Comparison of ENCODE assay signal across 19 cellular contexts in the genomic region with DNA sequence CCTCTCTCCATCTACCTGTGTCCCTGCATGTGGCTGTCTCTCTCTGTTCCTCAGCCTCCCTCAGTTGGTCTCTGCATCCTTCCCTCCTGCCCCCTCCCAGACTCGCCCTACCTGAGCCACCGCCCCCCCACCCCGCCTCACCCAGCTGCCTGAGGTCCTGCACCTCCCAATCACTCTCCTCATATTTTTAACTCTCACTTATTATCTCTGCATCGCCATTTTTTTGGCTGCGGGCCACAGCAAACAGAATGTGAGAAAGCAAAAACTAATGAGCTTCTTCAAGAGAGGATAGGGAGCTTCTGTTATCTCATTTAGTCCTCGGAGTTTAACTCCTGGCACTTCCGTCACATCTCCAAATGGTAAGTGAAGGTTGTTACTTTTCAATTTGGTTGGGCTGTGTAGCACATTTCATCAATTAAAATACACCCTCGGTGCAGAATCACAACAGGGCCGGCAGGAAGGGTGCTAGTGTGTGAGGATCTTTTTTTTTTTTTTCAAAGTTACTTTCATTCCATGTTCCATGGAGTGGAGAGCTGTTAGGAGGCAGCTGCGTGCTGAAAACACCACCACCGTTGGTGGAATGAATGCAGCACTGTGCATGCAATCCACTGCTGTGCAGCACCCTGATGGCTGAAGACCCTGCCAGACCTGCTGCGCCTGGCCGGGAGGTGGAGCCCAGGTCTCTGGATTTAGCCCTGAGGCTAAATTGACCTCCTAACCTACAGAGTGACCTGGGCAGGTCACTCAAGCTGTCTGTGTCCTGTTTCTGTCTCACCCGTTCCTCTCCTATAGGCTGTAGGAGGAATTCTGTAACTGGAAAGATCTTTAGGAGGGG.
A peak's percentile ranks its signal among the peaks of the same experiment; 100 is the strongest.
DNase-seq lines count a peak whose midpoint lies in the region; ATAC-seq and TF ChIP-seq lines count a peak whose summit lies in the region.
"Had no signal": no experiment of that assay in that cellular context is flagged by ENCODE, and none has a peak within 500 bp of the region (broad histone marks: within the 10 kb centered on the region; RNA-seq: fewer than 3 reads in every experiment).

No MANE protein-coding gene starts in this region.

- TF ChIP-seq CTCF in heart left ventricle (IDR thresholded peaks at IDR 0.05), result no peak
- TF ChIP-seq CTCF in stomach (IDR thresholded peaks at IDR 0.05), result no peak

- TF ChIP-seq EP300 in stomach (IDR thresholded peaks at IDR 0.05), result no peak

- H3K27me3 ChIP-seq in heart left ventricle (no peaks in the 10 kb centered on the region), stomach (no peaks in the 10 kb centered on the region)
- H3K27me3 ChIP-seq: uterus had no signal

- no peaks in the 10 kb centered on the region for H3K9me3 ChIP-seq in heart left ventricle
- no peaks in the 10 kb centered on the region for H3K9me3 ChIP-seq in stomach
- H3K9me3 ChIP-seq: uterus had no signal

- ATAC-seq in heart left ventricle (peak in 3 of 4 donors; percentile 31 to 54 (median 44)), HG02870 (IDR thresholded peaks at IDR 0.05; ENCODE audit: unreplicated experiment) (no peak)
- ATAC-seq: CD8-positive, alpha-beta T cell; esophagus mucosa; SK-N-SH treated with all-trans-retinoic acid at 6 μM for 48 hours had no signal

- H3K4me1 ChIP-seq in heart left ventricle, result peaks cover 0 to 39% (median 23%) of the 10 kb centered on the region in 12 donors
- H3K4me1 ChIP-seq in stomach, result peaks cover 13 to 37% (median 24%) of the 10 kb centered on the region in 4 donors
- H3K4me1 ChIP-seq: uterus had no signal

- WGBS in heart left ventricle, 4 donors, result 33 to 46% (median 38%) methylated on average over 14 of the region's 14 CpGs
- whole genome bisulfite sequencing in stomach, 5 donors, result 41 to 47% (median 45%) methylated on average over 14 of the region's 14 CpGs

- H3K4me3 ChIP-seq in heart left ventricle (peak overlapping the region in 5 of 12 donors; percentile 3 to 34 (median 19)), stomach (no peak overlapping the region)
- H3K4me3 ChIP-seq: GM23248, uterus had no signal

- DNase-seq in NCI-H1417 (lab: John Stamatoyannopoulos, UW) (peak in 2 of 3 experiments; percentile 32 to 70), NCI-H1417 treated with DMSO at 0.1 percent for 48 hours (lab: John Stamatoyannopoulos, UW) (no peak), NCI-H748 treated with DMSO at 0.1 percent for 48 hours (lab: John Stamatoyannopoulos, UW) (peak; percentile 65), heart left ventricle (peak in 1 of 5 donors; percentile 32), stomach (no peak), NCI-H1930 (lab: John Stamatoyannopoulos, UW) (no peak), OCI-M2 (lab: John Stamatoyannopoulos, UW; ENCODE audit: unreplicated experiment) (no peak)
- DNase-seq: activated CD8-positive, alpha-beta memory T cell treated with anti-CD3 and anti-CD28 coated beads for 24 hours; CD8-positive, alpha-beta T cell; GM23248; hippocampal formation; IMR-90; retina; stimulated activated CD4-positive, alpha-beta T cell treated with anti-CD3 and anti-CD28 coated beads, Interleukin-4, amount 100 ng/mL, for 24 hours; uterus had no signal

- no peak for TF ChIP-seq POLR2A in heart left ventricle (IDR thresholded peaks at IDR 0.05)
- TF ChIP-seq POLR2A in stomach (IDR thresholded peaks at IDR 0.05), result no peak

- H3K27ac ChIP-seq in heart left ventricle (peak overlapping the region in 3 of 12 donors; percentile 2 to 34 (median 34)), stomach (peak overlapping the region in 4 of 5 donors; percentile 72 to 87 (median 80))
- H3K27ac ChIP-seq: GM23248, uterus, VCaP had no signal

- H3K36me3 ChIP-seq in heart left ventricle, result no peaks in the 10 kb centered on the region
- no peaks in the 10 kb centered on the region for H3K36me3 ChIP-seq in stomach
- H3K36me3 ChIP-seq: uterus had no signal

- intact Hi-C loops in heart left ventricle (cut with DNase I) (no loop called here), stomach (cut with DNase I; ENCODE audit: low total_unique reads) (no loop called here)

Comparison
In these comparisons a context has a peak if more than half of its experiments do, and no peak if none do; other contexts are left out.
1. DNase-seq: peak in NCI-H1417 (2 of 3) and NCI-H748 treated with DMSO at 0.1 percent for 48 hours (single experiment); none in NCI-H1417 treated with DMSO at 0.1 percent for 48 hours (single experiment), stomach (single experiment), NCI-H1930 (0 of 2) and OCI-M2 (single experiment).